27 cellular contexts compared by ENCODE assay signal in genomic region chr3:178645503-178645902, GRCh38.
"Had no signal": no experiment of that assay in that cellular context is flagged by ENCODE, and none has a peak within 500 bp of the region (broad histone marks: within the 10 kb centered on the region; RNA-seq: fewer than 3 reads in every experiment).

No MANE protein-coding gene starts in this region.

- H3K4me1 ChIP-seq: left lung, lower lobe of right lung, neural progenitor cell, right atrium auricular region, right lobe of liver, suprapubic skin, tibial artery, upper lobe of right lung had no signal

- H3K27me3 Mint-ChIP-seq: progenitor cell of endocrine pancreas had no signal

- H3K36me3 ChIP-seq: left lung, lower lobe of right lung, neural progenitor cell, ovary, right atrium auricular region, right lobe of liver, suprapubic skin, thoracic aorta, tibial artery, upper lobe of right lung had no signal

- H3K36me3 Mint-ChIP-seq: naive B cell, natural killer cell, neural progenitor cell had no signal

- H3K4me3 ChIP-seq: left lung, lower lobe of right lung, neural progenitor cell, ovary, right atrium auricular region, right lobe of liver, smooth muscle cell, suprapubic skin, thoracic aorta, tibial artery, upper lobe of right lung had no signal

- ATAC-seq: left colon, left lung, lower lobe of right lung, natural killer cell, right lobe of liver, upper lobe of right lung had no signal

- H3K4me1 Mint-ChIP-seq: mesothelial cell of epicardium, naive B cell, natural killer cell, nephron progenitor cell, neural progenitor cell had no signal

- H3K4me3 Mint-ChIP-seq: mesothelial cell of epicardium; naive B cell; natural killer cell; nephron progenitor cell; neural progenitor cell; stimulated activated naive CD8-positive, alpha-beta T cell treated with anti-CD3 and anti-CD28 coated beads, Interleukin-15, Interleukin-2, amounts not matched to agents 100 ng/mL and 50 ng/mL, for 24 hours had no signal

- H3K27ac ChIP-seq: left lung, lower lobe of right lung, neural progenitor cell, ovary, right lobe of liver, suprapubic skin, thoracic aorta, tibial artery, upper lobe of right lung had no signal

- H3K4me2 ChIP-seq: neural progenitor cell, smooth muscle cell had no signal

- H2AFZ ChIP-seq: neural progenitor cell had no signal

- H3K9ac ChIP-seq: neural progenitor cell had no signal

- H3K27me3 ChIP-seq: left lung, neural progenitor cell, ovary, right atrium auricular region, right lobe of liver, suprapubic skin, tibial artery, upper lobe of right lung had no signal

- H3K27ac Mint-ChIP-seq: mesothelial cell of epicardium; naive B cell; natural killer cell; nephron progenitor cell; neural progenitor cell; progenitor cell of endocrine pancreas; stimulated activated naive CD8-positive, alpha-beta T cell treated with anti-CD3 and anti-CD28 coated beads, Interleukin-15, Interleukin-2, amounts not matched to agents 100 ng/mL and 50 ng/mL, for 24 hours had no signal

- DNase-seq: kidney glomerular epithelial cell; left colon; lower lobe of right lung; mammary epithelial cell; mesendoderm; naive B cell; natural killer cell; nephron progenitor cell; ovary; right lobe of liver; stimulated activated CD4-positive, alpha-beta T cell treated with anti-CD3 and anti-CD28 coated beads, Interleukin-12 subunit alpha, Interleukin-12 subunit beta, amount 100 ng/mL, for 4 hours; stimulated activated CD4-positive, alpha-beta T cell treated with anti-CD3 and anti-CD28 coated beads, Interleukin-15, amount 100 ng/mL, for 24 hours; stimulated activated CD4-positive, alpha-beta T cell treated with anti-CD3 and anti-CD28 coated beads, Interleukin-2, amount 100 ng/mL, for 24 hours; stimulated activated CD4-positive, alpha-beta T cell treated with anti-CD3 and anti-CD28 coated beads, Interleukin-4, amount 100 ng/mL, for 1 hour; stimulated activated naive CD4-positive, alpha-beta T cell; tibial artery; trophoblast cell; upper lobe of right lung had no signal

- H3K9me3 ChIP-seq: lower lobe of right lung, ovary, right atrium auricular region, right lobe of liver, suprapubic skin, thoracic aorta, tibial artery, upper lobe of right lung had no signal

- H3K9me3 Mint-ChIP-seq: neural progenitor cell had no signal
